In the genomic region with DNA sequence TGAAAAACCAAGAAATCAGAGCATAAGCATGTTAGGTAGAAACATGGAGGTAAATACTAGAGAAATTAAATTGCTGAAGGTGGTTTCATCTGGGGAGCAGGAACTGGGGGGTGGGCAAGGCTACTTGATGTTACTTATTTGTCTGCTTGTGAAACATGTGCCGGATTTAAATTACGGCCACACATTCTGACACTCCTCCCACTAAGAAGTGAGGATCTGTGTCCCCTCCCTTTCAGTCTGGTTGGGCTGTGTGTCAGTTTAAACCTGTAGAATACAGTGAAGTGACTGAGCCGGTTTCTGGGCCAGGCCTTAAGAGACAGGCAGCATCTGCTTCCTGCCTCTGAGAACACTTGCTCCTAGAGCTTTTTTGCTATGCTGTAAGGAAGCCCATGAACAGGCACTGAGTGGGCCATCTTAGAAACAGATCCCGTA, we compare ENCODE assay signal across 11 cellular contexts. TPM values are rescaled to one million over a fixed set of nuclear protein-coding genes. Genes with fewer than 3 reads are reported as not detected.
DNase-seq lines count a peak whose midpoint lies in the region; ATAC-seq and TF ChIP-seq lines count a peak whose summit lies in the region.
"Had no signal": no experiment of that assay in that cellular context is flagged by ENCODE, and none has a peak within 500 bp of the region (broad histone marks: within the 10 kb centered on the region; RNA-seq: fewer than 3 reads in every experiment).

No MANE protein-coding gene starts in this region.

- H3K4me3 Mint-ChIP-seq in CD8-positive, alpha-beta memory T cell = peak overlapping the region in 1 of 7 donors; percentile 22

- intact Hi-C loops in upper lobe of right lung (cut with DNase I) = no loop called here
- intact Hi-C loops in thyroid gland (cut with DNase I) = no loop called here

- CTCF ChIA-PET in CD8-positive, alpha-beta memory T cell (lab: Charles Lee) = no interaction called here

- peaks cover 16% of the 10 kb centered on the region for H3K36me3 ChIP-seq in CD8-positive, alpha-beta memory T cell (ENCODE audit: insufficient read depth, low read length)
- peaks cover 42% of the 10 kb centered on the region for H3K36me3 ChIP-seq in upper lobe of right lung
- peaks cover 30 to 34% of the 10 kb centered on the region in 2 donors for H3K36me3 ChIP-seq in thyroid gland

- POLR2A ChIA-PET in CD8-positive, alpha-beta memory T cell (lab: Charles Lee) = no interaction called here

- TF ChIP-seq CTCF in HL-60 (IDR thresholded peaks at IDR 0.05; ENCODE audit: insufficient read depth, low read length) (no peak), upper lobe of right lung (IDR thresholded peaks at IDR 0.05) (no peak), thyroid gland (IDR thresholded peaks at IDR 0.05) (no peak)

- no peaks in the 10 kb centered on the region for H3K9me3 Mint-ChIP-seq in CD8-positive, alpha-beta memory T cell

- WGBS in thyroid gland, 2 donors = 82% methylated on average over 4 of the region's 4 CpGs

- H3K27me3 ChIP-seq in CD8-positive, alpha-beta memory T cell (ENCODE audit: insufficient read depth, low read length, poor library complexity, severe bottlenecking) = no peaks in the 10 kb centered on the region
- H3K27me3 ChIP-seq in HL-60 (ENCODE audit: insufficient read depth, poor library complexity, severe bottlenecking) (no peaks in the 10 kb centered on the region), upper lobe of right lung (no peaks in the 10 kb centered on the region), thyroid gland (no peaks in the 10 kb centered on the region)
- H3K27me3 ChIP-seq: pancreas had no signal

- H3K36me3 Mint-ChIP-seq in CD8-positive, alpha-beta memory T cell = peaks cover 0 to 43% (median 17%) of the 10 kb centered on the region in 3 donors

- H3K4me1 Mint-ChIP-seq in CD8-positive, alpha-beta memory T cell = peaks cover 41 to 69% (median 59%) of the 10 kb centered on the region in 3 donors

- H3K27me3 Mint-ChIP-seq in CD8-positive, alpha-beta memory T cell = no peaks in the 10 kb centered on the region

- H3K27ac Mint-ChIP-seq in CD8-positive, alpha-beta memory T cell = peak overlapping the region in 7 of 8 donors; percentile 25 to 95 (median 47)

- peaks cover 34% of the 10 kb centered on the region for H3K4me1 ChIP-seq in CD8-positive, alpha-beta memory T cell (ENCODE audit: insufficient read depth, low read length)
- H3K4me1 ChIP-seq in upper lobe of right lung (peaks cover 20% of the 10 kb centered on the region), thyroid gland (peaks cover 13 to 16% of the 10 kb centered on the region in 2 donors)

- ATAC-seq in upper lobe of right lung = no peak
- ATAC-seq: pancreas had no signal

- no peaks in the 10 kb centered on the region for H3K9me3 ChIP-seq in CD8-positive, alpha-beta memory T cell (ENCODE audit: low read length)
- H3K9me3 ChIP-seq in upper lobe of right lung (no peaks in the 10 kb centered on the region), thyroid gland (no peaks in the 10 kb centered on the region)
- H3K9me3 ChIP-seq: pancreas had no signal

- peak overlapping the region; percentile 95 for H3K27ac ChIP-seq in CD8-positive, alpha-beta memory T cell (ENCODE audit: low read depth, low read length)
- H3K27ac ChIP-seq in HL-60 (replicated peaks) = peak overlapping the region; percentile 89
- no peak overlapping the region for H3K27ac ChIP-seq in upper lobe of right lung
- no peak overlapping the region for H3K27ac ChIP-seq in thyroid gland
- H3K27ac ChIP-seq: pancreas had no signal

- H3K4me3 ChIP-seq in CD8-positive, alpha-beta memory T cell (ENCODE audit: low read length) = no peak overlapping the region
- H3K4me3 ChIP-seq in HL-60 (replicated peaks; ENCODE audit: insufficient read depth, low read length) (no peak overlapping the region), upper lobe of right lung (no peak overlapping the region), thyroid gland (replicated peaks in 1 of 3) (no peak overlapping the region)
- H3K4me3 ChIP-seq: pancreas had no signal

- no peak for TF ChIP-seq POLR2A in thyroid gland (IDR thresholded peaks at IDR 0.05)

- DNase-seq in CD8-positive, alpha-beta memory T cell = no peak
- DNase-seq in HL-60 (ENCODE audit: low read depth in 1 of 2, low spot score in 1 of 2) = peak; percentile 37 to 48
- peak; percentile 59 for DNase-seq in UCSD-AML1 (lab: John Stamatoyannopoulos, UW; ENCODE audit: unreplicated experiment)
- peak; percentile 78 for DNase-seq in islet precursor cell
- DNase-seq in upper lobe of right lung = no peak
- DNase-seq in T-helper 9 cell = no peak
- no peak for DNase-seq in iPS-NIHi7 (ENCODE audit: extremely low spot score)
- no peak for DNase-seq in thyroid gland
- DNase-seq: activated gamma-delta T cell treated with Interleukin-2 at 50 U/mL for 16 hours, NCI-H345, pancreas had no signal

RNA-seq across cellular contexts. Expression of gene IARS1, which starts 2.3 kb away (rescaled TPM):
- total RNA-seq in CD8-positive, alpha-beta memory T cell = 100 to 1,000 TPM; 227 to 230 TPM
- 60.3 TPM for polyA plus RNA-seq in CD8-positive, alpha-beta memory T cell
- 83.9 TPM for total RNA-seq in upper lobe of right lung
- 100 to 1,000 TPM in 2 of 4 donors, 10 to 100 TPM in 2; 85.2 to 317 (median 110) TPM for total RNA-seq in thyroid gland

RNA-seq across cellular contexts. Expression of gene NOL8, which starts 29.3 kb away (rescaled TPM):
- total RNA-seq in CD8-positive, alpha-beta memory T cell = 10 to 100 TPM; 64.0 to 69.6 TPM
- polyA plus RNA-seq in CD8-positive, alpha-beta memory T cell = 37.0 TPM
- total RNA-seq in upper lobe of right lung (34.2 TPM), thyroid gland (10 to 100 TPM; 30.0 to 38.2 (median 33.6) TPM)

RNA-seq across cellular contexts. Expression of gene CENPP, which starts 29.9 kb away (rescaled TPM):
- 10 to 100 TPM; 19.5 to 20.9 TPM for total RNA-seq in CD8-positive, alpha-beta memory T cell
- polyA plus RNA-seq in CD8-positive, alpha-beta memory T cell = 2.5 TPM
- 4.0 TPM for total RNA-seq in upper lobe of right lung
- 10 to 100 TPM in 1 of 4 donors, 1 to 10 TPM in 3; 1.5 to 11.6 (median 5.5) TPM for total RNA-seq in thyroid gland

Comparison
In these comparisons a context has a peak if more than half of its experiments do, and no peak if none do; other contexts are left out.
1. DNase-seq: peak in HL-60 (2 of 2), UCSD-AML1 (single experiment) and islet precursor cell (single experiment); none in CD8-positive, alpha-beta memory T cell (0 of 5), upper lobe of right lung (single experiment), T-helper 9 cell (single experiment), iPS-NIHi7 (single experiment) and thyroid gland (0 of 2).
2. H3K27ac ChIP-seq: peak in CD8-positive, alpha-beta memory T cell (single experiment) and HL-60 (single experiment); none in upper lobe of right lung (single experiment) and thyroid gland (0 of 3).